Comparison of ENCODE assay signal across 8 cellular contexts in the genomic region with DNA sequence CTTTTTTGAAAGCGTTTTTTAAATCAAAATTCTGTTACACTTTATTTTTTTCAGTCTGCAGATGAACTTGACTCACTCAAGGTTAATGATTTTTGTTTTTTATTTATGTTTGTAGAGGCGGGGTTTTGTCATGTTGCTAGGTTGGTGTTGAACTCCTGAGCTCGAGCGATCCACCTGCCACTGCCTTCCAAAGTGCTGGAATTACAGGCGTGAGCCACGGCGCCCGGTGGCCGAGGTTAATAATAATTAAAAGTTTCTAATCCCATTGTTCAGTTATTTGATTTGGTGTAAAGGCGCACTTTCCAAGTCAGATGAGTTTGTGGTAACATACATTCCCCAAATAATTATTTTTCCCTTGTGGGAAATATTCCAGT. TPM values are rescaled to one million over a fixed set of nuclear protein-coding genes. Genes with fewer than 3 reads are reported as not detected.
A peak's percentile ranks its signal among the peaks of the same experiment; 100 is the strongest.
DNase-seq lines count a peak whose midpoint lies in the region; ATAC-seq and TF ChIP-seq lines count a peak whose summit lies in the region.

No MANE protein-coding gene starts in this region.

- CTCF ChIA-PET in activated naive CD4-positive, alpha-beta T cell treated with anti-CD3 and anti-CD28 coated beads for 36 hours (lab: Charles Lee) = interaction anchor here (0.7 to 1.0 kb wide), 3 partner anchors 13 to 22 kb away, joined by 3 to 4 read pairs (median 3); no protein-coding TSS in a partner anchor

- WGBS in liver = 14% methylated on average over 10 of the region's 10 CpGs

- H3K27ac ChIP-seq in ascending aorta (peak overlapping the region; percentile 100), liver (ENCODE audit: low read depth in 1 of 2, low read length in 2 of 2) (peak overlapping the region; percentile 99 to 100)

- H3K9me3 Mint-ChIP-seq in activated naive CD4-positive, alpha-beta T cell treated with anti-CD3 and anti-CD28 coated beads for 36 hours = no peaks in the 10 kb centered on the region
- H3K9me3 Mint-ChIP-seq in type B pancreatic cell = no peaks in the 10 kb centered on the region

- DNase-seq in activated naive CD4-positive, alpha-beta T cell treated with anti-CD3 and anti-CD28 coated beads for 36 hours = no peak
- DNase-seq in activated naive CD4-positive, alpha-beta T cell (lab: John Stamatoyannopoulos, UW) = no peak
- DNase-seq in ascending aorta (ENCODE audit: low spot score in 2 of 2) (no peak), type B pancreatic cell (ENCODE audit: extremely low spot score, unreplicated experiment) (no peak), NCI-H1105 (lab: John Stamatoyannopoulos, UW) (no peak), CD1c-positive myeloid dendritic cell (ENCODE audit: extremely low spot score) (no peak)

- H3K4me1 Mint-ChIP-seq in activated naive CD4-positive, alpha-beta T cell treated with anti-CD3 and anti-CD28 coated beads for 36 hours (ENCODE audit: low read depth) = peaks cover 56% of the 10 kb centered on the region
- H3K4me1 Mint-ChIP-seq in type B pancreatic cell (ENCODE audit: unreplicated experiment) = peaks cover 15% of the 10 kb centered on the region

- TF ChIP-seq CTCF in ascending aorta (IDR thresholded peaks at IDR 0.05) (no peak), liver (IDR thresholded peaks at IDR 0.05; ENCODE audit: low read depth, low read length, missing input control) (no peak), type B pancreatic cell (conservative IDR thresholded peaks at IDR 0.05) (no peak)

- H3K27me3 Mint-ChIP-seq in activated naive CD4-positive, alpha-beta T cell treated with anti-CD3 and anti-CD28 coated beads for 36 hours (ENCODE audit: low read depth) = no peaks in the 10 kb centered on the region
- no peaks in the 10 kb centered on the region for H3K27me3 Mint-ChIP-seq in type B pancreatic cell

- H3K27ac Mint-ChIP-seq in activated naive CD4-positive, alpha-beta T cell treated with anti-CD3 and anti-CD28 coated beads for 36 hours = peak overlapping the region; percentile 100
- peak overlapping the region; percentile 100 for H3K27ac Mint-ChIP-seq in type B pancreatic cell

- intact Hi-C loops in activated naive CD4-positive, alpha-beta T cell treated with anti-CD3 and anti-CD28 coated beads for 36 hours (cut with micrococcal nuclease) = loop anchor here (1.0 to 10.0 kb wide), 10 partner anchors 75 to 1995 kb away; partner anchors contain the start of genes RGMB and RIOK2
- intact Hi-C loops in ascending aorta (cut with DNase I) = loop anchor here (1.0 to 5.0 kb wide), 3 partner anchors 157 to 1995 kb away; partner anchors contain the start of genes RGMB and RIOK2

- H3K9me3 ChIP-seq in ascending aorta = no peaks in the 10 kb centered on the region
- no peaks in the 10 kb centered on the region for H3K9me3 ChIP-seq in liver (ENCODE audit: control insufficient read depth in 4 of 4, low read length in 3 of 4)

- H3K27me3 ChIP-seq in ascending aorta (no peaks in the 10 kb centered on the region), liver (ENCODE audit: control insufficient read depth in 4 of 4, insufficient read depth in 4 of 4, low read length in 3 of 4) (no peaks in the 10 kb centered on the region)

- peaks cover 19% of the 10 kb centered on the region for H3K36me3 Mint-ChIP-seq in activated naive CD4-positive, alpha-beta T cell treated with anti-CD3 and anti-CD28 coated beads for 36 hours (ENCODE audit: low read depth)
- H3K36me3 Mint-ChIP-seq in type B pancreatic cell = peaks cover 9% of the 10 kb centered on the region

- no peak for TF ChIP-seq RAD21 in liver (IDR thresholded peaks at IDR 0.05)

- peaks cover 0 to 7% of the 10 kb centered on the region in 2 donors for H3K36me3 ChIP-seq in ascending aorta
- peaks cover 0 to 4% (median 1%) of the 10 kb centered on the region in 4 donors for H3K36me3 ChIP-seq in liver (ENCODE audit: control insufficient read depth in 4 of 4, insufficient read depth in 3 of 4, low read depth in 1 of 4, low read length in 3 of 4)

- ATAC-seq in HG02884 (IDR thresholded peaks at IDR 0.05; ENCODE audit: unreplicated experiment) = no peak

- H3K4me1 ChIP-seq in ascending aorta (peaks cover 0 to 20% of the 10 kb centered on the region in 2 donors), liver (ENCODE audit: control insufficient read depth in 4 of 4, insufficient read depth in 4 of 4, low read length in 3 of 4) (peaks cover 4 to 32% (median 15%) of the 10 kb centered on the region in 4 donors)

- H3K4me3 Mint-ChIP-seq in activated naive CD4-positive, alpha-beta T cell treated with anti-CD3 and anti-CD28 coated beads for 36 hours = peak overlapping the region; percentile 93
- H3K4me3 Mint-ChIP-seq in type B pancreatic cell = peak overlapping the region; percentile 97

- H3K4me3 ChIP-seq in ascending aorta (peak overlapping the region; percentile 91 to 93), liver (ENCODE audit: low read depth in 1 of 3, low read length in 3 of 3) (peak overlapping the region; percentile 68 to 96 (median 77))

- H3K9ac ChIP-seq in liver (ENCODE audit: low read depth in 1 of 2, low read length in 2 of 2) = peak overlapping the region; percentile 89 to 99

TF ChIP-seq in liver, 16 proteins besides CTCF, POLR2A, EP300 and RAD21:
- peak in 1 of 2 donors; percentile 55 for TF ChIP-seq HNF4A (conservative IDR thresholded peaks at IDR 0.05)
- TF ChIP-seq, protein P1, sequence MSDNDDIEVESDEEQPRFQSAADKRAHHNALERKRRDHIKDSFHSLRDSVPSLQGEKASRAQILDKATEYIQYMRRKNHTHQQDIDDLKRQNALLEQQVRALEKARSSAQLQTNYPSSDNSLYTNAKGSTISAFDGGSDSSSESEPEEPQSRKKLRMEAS (IDR thresholded peaks at IDR 0.05) = no peak
- no peak for TF ChIP-seq HNF4G (IDR thresholded peaks at IDR 0.05)

RNA-seq across cellular contexts. Expression of gene CHD1, which starts 1.2 kb away (rescaled TPM):
- 10 to 100 TPM; 50.5 to 52.1 TPM for total RNA-seq in activated naive CD4-positive, alpha-beta T cell treated with anti-CD3 and anti-CD28 coated beads for 36 hours
- total RNA-seq in ascending aorta (35.5 TPM), liver (10 to 100 TPM; 39.2 to 44.8 TPM), type B pancreatic cell (ENCODE audit: low replicate concordance) (51.7 and 56.2 TPM in 2 replicates)
- polyA plus RNA-seq in liver = 10 to 100 TPM in 1 of 2 donors, 1 to 10 TPM in 1; 5.1 to 11.6 TPM
